In the genomic region with DNA sequence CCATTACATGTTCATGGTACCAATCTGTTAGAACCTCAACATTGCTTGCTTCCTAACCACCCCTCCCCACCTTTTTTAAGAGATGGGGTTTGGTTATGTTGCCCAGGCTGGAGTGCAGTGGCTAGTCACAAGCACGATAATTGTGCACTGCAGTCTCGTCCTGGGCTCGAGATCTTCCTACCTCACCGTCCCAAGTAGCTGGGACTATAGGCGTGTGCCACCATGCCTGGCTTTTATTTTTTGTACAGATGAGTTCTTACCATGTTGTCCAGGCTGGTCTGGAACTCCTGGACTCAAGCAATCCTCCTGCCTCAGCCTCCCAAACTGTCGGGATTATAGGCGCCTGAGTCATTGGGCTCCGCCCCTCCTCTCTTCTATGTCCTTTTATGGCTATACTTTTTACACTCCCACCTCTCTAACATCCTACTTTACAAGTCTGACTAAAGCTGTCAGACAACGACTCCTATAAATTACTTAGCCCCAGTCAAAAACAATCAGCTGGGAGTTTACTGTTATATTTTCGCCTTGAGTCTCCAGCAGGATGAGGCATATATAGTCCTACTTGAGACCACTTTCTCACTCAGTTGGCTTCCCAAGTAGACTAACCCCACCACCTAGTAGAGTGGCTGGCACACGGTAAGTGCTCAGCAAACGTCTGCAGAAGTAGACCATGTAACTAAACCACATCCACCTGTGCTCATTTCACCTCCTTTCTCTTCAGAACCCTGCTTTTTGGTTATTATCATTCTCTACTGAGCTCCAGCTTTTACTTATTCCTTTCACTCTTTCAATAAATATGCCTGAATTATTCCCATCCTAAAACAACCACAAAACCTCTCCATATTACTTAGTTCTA, we compare ENCODE assay signal across 12 cellular contexts. TPM values are rescaled to one million over a fixed set of nuclear protein-coding genes. Genes with fewer than 3 reads are reported as not detected.
A peak's percentile ranks its signal among the peaks of the same experiment; 100 is the strongest.
DNase-seq lines count a peak whose midpoint lies in the region; ATAC-seq and TF ChIP-seq lines count a peak whose summit lies in the region.
"Had no signal": no experiment of that assay in that cellular context is flagged by ENCODE, and none has a peak within 500 bp of the region (broad histone marks: within the 10 kb centered on the region; RNA-seq: fewer than 3 reads in every experiment).

No MANE protein-coding gene starts in this region.

- no peak for ATAC-seq in CD4-positive, CD25-positive, alpha-beta regulatory T cell (ENCODE audit: low read depth in 2 of 2)
- no peak for ATAC-seq in memory B cell (ENCODE audit: low read depth)

- peaks cover 37% of the 10 kb centered on the region for H3K36me3 Mint-ChIP-seq in CD4-positive, CD25-positive, alpha-beta regulatory T cell
- H3K36me3 Mint-ChIP-seq in activated T-helper 1 cell treated with anti-CD3 and anti-CD28 coated beads, Interleukin-12 subunit alpha, Interleukin-12 subunit beta, Interleukin-2, Interleukin-4 antibody, amounts not matched to agents 30 ng/mL and 10 ng/mL and 1 ng/mL, durations not matched to agents 14 hours and 24 hours and 36 hours (ENCODE audit: low read depth), result peaks cover 39% of the 10 kb centered on the region
- H3K36me3 Mint-ChIP-seq in memory B cell (peaks cover 23% of the 10 kb centered on the region), nephron progenitor cell (ENCODE audit: low read depth) (peaks cover 71% of the 10 kb centered on the region)

- H3K9me3 Mint-ChIP-seq in CD4-positive, CD25-positive, alpha-beta regulatory T cell, result no peaks in the 10 kb centered on the region
- no peaks in the 10 kb centered on the region for H3K9me3 Mint-ChIP-seq in activated T-helper 1 cell treated with anti-CD3 and anti-CD28 coated beads, Interleukin-12 subunit alpha, Interleukin-12 subunit beta, Interleukin-2, Interleukin-4 antibody, amounts not matched to agents 30 ng/mL and 10 ng/mL and 1 ng/mL, durations not matched to agents 14 hours and 24 hours and 36 hours
- H3K9me3 Mint-ChIP-seq in memory B cell, result no peaks in the 10 kb centered on the region
- no peaks in the 10 kb centered on the region for H3K9me3 Mint-ChIP-seq in nephron progenitor cell

- DNase-seq in CD4-positive, CD25-positive, alpha-beta regulatory T cell, result peak in 1 of 3 donors; percentile 39
- no peak for DNase-seq in activated T-helper 1 cell treated with anti-CD3 and anti-CD28 coated beads, Interleukin-12 subunit alpha, Interleukin-12 subunit beta, Interleukin-2, Interleukin-4 antibody, amounts not matched to agents 30 ng/mL and 10 ng/mL and 1 ng/mL, durations not matched to agents 14 hours and 24 hours and 36 hours (ENCODE audit: low spot score)
- DNase-seq in memory B cell (ENCODE audit: low spot score in 2 of 2) (no peak), nephron progenitor cell (no peak), substantia nigra (lab: John Stamatoyannopoulos, UW) (no peak), WERI-Rb-1 (no peak)
- no peak for DNase-seq in activated CD8-positive, alpha-beta memory T cell treated with anti-CD3 and anti-CD28 coated beads for 24 hours
- DNase-seq: cerebellar nuclear complex, hippocampal formation, NCI-H2171 treated with DMSO at 0.1 percent for 48 hours, occipital lobe had no signal

- peak overlapping the region; percentile 74 to 90 (median 75) for H3K27ac Mint-ChIP-seq in CD4-positive, CD25-positive, alpha-beta regulatory T cell
- peak overlapping the region; percentile 91 for H3K27ac Mint-ChIP-seq in activated T-helper 1 cell treated with anti-CD3 and anti-CD28 coated beads, Interleukin-12 subunit alpha, Interleukin-12 subunit beta, Interleukin-2, Interleukin-4 antibody, amounts not matched to agents 30 ng/mL and 10 ng/mL and 1 ng/mL, durations not matched to agents 14 hours and 24 hours and 36 hours
- H3K27ac Mint-ChIP-seq in memory B cell (peak overlapping the region; percentile 62), nephron progenitor cell (no peak overlapping the region)

- no peak overlapping the region for H3K9ac ChIP-seq in HUES64 (ENCODE audit: low read depth, low read length)

- H3K36me3 ChIP-seq in CD4-positive, CD25-positive, alpha-beta regulatory T cell (ENCODE audit: control insufficient read depth, insufficient read depth, low read length), result peaks cover 13% of the 10 kb centered on the region
- H3K36me3 ChIP-seq in HUES64 (ENCODE audit: insufficient read depth, low read length) (peaks cover 83% of the 10 kb centered on the region), WERI-Rb-1 (peaks cover 87% of the 10 kb centered on the region)

- peaks cover 42 to 74% (median 59%) of the 10 kb centered on the region in 4 donors for H3K4me1 Mint-ChIP-seq in CD4-positive, CD25-positive, alpha-beta regulatory T cell
- peaks cover 77% of the 10 kb centered on the region for H3K4me1 Mint-ChIP-seq in activated T-helper 1 cell treated with anti-CD3 and anti-CD28 coated beads, Interleukin-12 subunit alpha, Interleukin-12 subunit beta, Interleukin-2, Interleukin-4 antibody, amounts not matched to agents 30 ng/mL and 10 ng/mL and 1 ng/mL, durations not matched to agents 14 hours and 24 hours and 36 hours (ENCODE audit: low read depth)
- H3K4me1 Mint-ChIP-seq in memory B cell (peaks cover 39% of the 10 kb centered on the region), nephron progenitor cell (peaks cover 5% of the 10 kb centered on the region)

- intact Hi-C loops in activated T-helper 1 cell treated with anti-CD3 and anti-CD28 coated beads, Interleukin-12 subunit alpha, Interleukin-12 subunit beta, Interleukin-2, Interleukin-4 antibody, amounts not matched to agents 30 ng/mL and 10 ng/mL and 1 ng/mL, durations not matched to agents 14 hours and 24 hours and 36 hours (cut with micrococcal nuclease), result no loop called here

- H3K27me3 ChIP-seq in CD4-positive, CD25-positive, alpha-beta regulatory T cell (ENCODE audit: control insufficient read depth, insufficient read depth, low read length), result no peaks in the 10 kb centered on the region
- H3K27me3 ChIP-seq in HUES64 (ENCODE audit: insufficient read depth, low read length) (no peaks in the 10 kb centered on the region), WERI-Rb-1 (ENCODE audit: insufficient read depth, low read depth, severe bottlenecking) (no peaks in the 10 kb centered on the region)

- WGBS in HUES64, result 94% methylated on average over 12 of the region's 12 CpGs

- peak overlapping the region; percentile 20 to 72 (median 47) for H3K4me3 Mint-ChIP-seq in CD4-positive, CD25-positive, alpha-beta regulatory T cell
- H3K4me3 Mint-ChIP-seq in activated T-helper 1 cell treated with anti-CD3 and anti-CD28 coated beads, Interleukin-12 subunit alpha, Interleukin-12 subunit beta, Interleukin-2, Interleukin-4 antibody, amounts not matched to agents 30 ng/mL and 10 ng/mL and 1 ng/mL, durations not matched to agents 14 hours and 24 hours and 36 hours, result peak overlapping the region; percentile 45
- no peak overlapping the region for H3K4me3 Mint-ChIP-seq in memory B cell
- H3K4me3 Mint-ChIP-seq in nephron progenitor cell, result no peak overlapping the region

- peaks cover 5% of the 10 kb centered on the region for H3K27me3 Mint-ChIP-seq in CD4-positive, CD25-positive, alpha-beta regulatory T cell
- H3K27me3 Mint-ChIP-seq in activated T-helper 1 cell treated with anti-CD3 and anti-CD28 coated beads, Interleukin-12 subunit alpha, Interleukin-12 subunit beta, Interleukin-2, Interleukin-4 antibody, amounts not matched to agents 30 ng/mL and 10 ng/mL and 1 ng/mL, durations not matched to agents 14 hours and 24 hours and 36 hours (ENCODE audit: insufficient read depth), result no peaks in the 10 kb centered on the region
- H3K27me3 Mint-ChIP-seq in memory B cell (no peaks in the 10 kb centered on the region), nephron progenitor cell (ENCODE audit: low read depth, poor library complexity) (peaks cover 6% of the 10 kb centered on the region)

- H3K4me3 ChIP-seq in CD4-positive, CD25-positive, alpha-beta regulatory T cell (ENCODE audit: low read depth, low read length), result peak overlapping the region; percentile 43
- H3K4me3 ChIP-seq in HUES64 (ENCODE audit: low read length), result no peak overlapping the region
- no peak overlapping the region for H3K4me3 ChIP-seq in WERI-Rb-1 (ENCODE audit: low read depth, low read length)

- no peak for TF ChIP-seq CTCF in nephron progenitor cell (IDR thresholded peaks at IDR 0.05)
- no peak for TF ChIP-seq CTCF in WERI-Rb-1 (IDR thresholded peaks at IDR 0.05; ENCODE audit: low read depth, low read length)

- no peaks in the 10 kb centered on the region for H3K9me3 ChIP-seq in CD4-positive, CD25-positive, alpha-beta regulatory T cell (ENCODE audit: control insufficient read depth in 2 of 2, low read length in 2 of 2)
- H3K9me3 ChIP-seq in HUES64 (ENCODE audit: insufficient read depth, low read depth, low read length) (no peaks in the 10 kb centered on the region), WERI-Rb-1 (ENCODE audit: severe bottlenecking) (no peaks in the 10 kb centered on the region)

- peaks cover 59% of the 10 kb centered on the region for H3K4me1 ChIP-seq in CD4-positive, CD25-positive, alpha-beta regulatory T cell (ENCODE audit: control insufficient read depth, insufficient read depth, low read length, poor library complexity, severe bottlenecking)
- peaks cover 8% of the 10 kb centered on the region; the same call in 1 of the 2 replicates for H3K4me1 ChIP-seq in HUES64 (ENCODE audit: insufficient read depth, low read length)

- H3K27ac ChIP-seq in CD4-positive, CD25-positive, alpha-beta regulatory T cell (ENCODE audit: insufficient read depth, low read length, poor library complexity, severe bottlenecking), result peak overlapping the region; percentile 43
- H3K27ac ChIP-seq in HUES64 (ENCODE audit: low read depth, low read length) (peak overlapping the region; percentile 36; the same call in 1 of the 2 replicates), substantia nigra (ENCODE audit: low read depth, low read length, poor library complexity, severe bottlenecking) (no peak overlapping the region), WERI-Rb-1 (no peak overlapping the region)

RNA-seq across cellular contexts. Expression of a gene that starts 13.8 kb away (rescaled TPM):
- total RNA-seq in CD4-positive, CD25-positive, alpha-beta regulatory T cell, result 169 TPM
- polyA plus RNA-seq in CD4-positive, CD25-positive, alpha-beta regulatory T cell, result 10 to 100 TPM; 41.2 to 61.9 (median 52.4) TPM
- 173 TPM for polyA plus RNA-seq in HUES64 (2013, experiment 1 of 2)
- 161 TPM for polyA plus RNA-seq in HUES64 (2013, experiment 2 of 2)
- 282 and 285 TPM in 2 replicates for total RNA-seq in activated T-helper 1 cell treated with anti-CD3 and anti-CD28 coated beads, Interleukin-12 subunit alpha, Interleukin-12 subunit beta, Interleukin-2, Interleukin-4 antibody, amounts not matched to agents 30 ng/mL and 10 ng/mL and 1 ng/mL, durations not matched to agents 14 hours and 24 hours and 36 hours

RNA-seq across cellular contexts. Expression of a gene that starts 36.2 kb away (rescaled TPM):
- 764 TPM for total RNA-seq in CD4-positive, CD25-positive, alpha-beta regulatory T cell
- polyA plus RNA-seq in CD4-positive, CD25-positive, alpha-beta regulatory T cell, result 100 to 1,000 TPM; 167 to 209 (median 178) TPM
- polyA plus RNA-seq in HUES64 (2013, experiment 1 of 2), result 126 TPM
- polyA plus RNA-seq in HUES64 (2013, experiment 2 of 2), result 126 TPM
- 311 and 317 TPM in 2 replicates for total RNA-seq in activated T-helper 1 cell treated with anti-CD3 and anti-CD28 coated beads, Interleukin-12 subunit alpha, Interleukin-12 subunit beta, Interleukin-2, Interleukin-4 antibody, amounts not matched to agents 30 ng/mL and 10 ng/mL and 1 ng/mL, durations not matched to agents 14 hours and 24 hours and 36 hours

Comparison
In these comparisons a context has a peak if more than half of its experiments do, and no peak if none do; other contexts are left out.
1. H3K27ac ChIP-seq: peak in CD4-positive, CD25-positive, alpha-beta regulatory T cell (single experiment) and HUES64 (single experiment); none in substantia nigra (single experiment) and WERI-Rb-1 (single experiment).
2. H3K4me3 Mint-ChIP-seq: peak in CD4-positive, CD25-positive, alpha-beta regulatory T cell (4 of 4) and activated T-helper 1 cell treated with anti-CD3 and anti-CD28 coated beads, Interleukin-12 subunit alpha, Interleukin-12 subunit beta, Interleukin-2, Interleukin-4 antibody, amounts not matched to agents 30 ng/mL and 10 ng/mL and 1 ng/mL, durations not matched to agents 14 hours and 24 hours and 36 hours (single experiment); none in memory B cell (single experiment) and nephron progenitor cell (single experiment).